1 cellular context compared by ENCODE assay signal in the genomic region with DNA sequence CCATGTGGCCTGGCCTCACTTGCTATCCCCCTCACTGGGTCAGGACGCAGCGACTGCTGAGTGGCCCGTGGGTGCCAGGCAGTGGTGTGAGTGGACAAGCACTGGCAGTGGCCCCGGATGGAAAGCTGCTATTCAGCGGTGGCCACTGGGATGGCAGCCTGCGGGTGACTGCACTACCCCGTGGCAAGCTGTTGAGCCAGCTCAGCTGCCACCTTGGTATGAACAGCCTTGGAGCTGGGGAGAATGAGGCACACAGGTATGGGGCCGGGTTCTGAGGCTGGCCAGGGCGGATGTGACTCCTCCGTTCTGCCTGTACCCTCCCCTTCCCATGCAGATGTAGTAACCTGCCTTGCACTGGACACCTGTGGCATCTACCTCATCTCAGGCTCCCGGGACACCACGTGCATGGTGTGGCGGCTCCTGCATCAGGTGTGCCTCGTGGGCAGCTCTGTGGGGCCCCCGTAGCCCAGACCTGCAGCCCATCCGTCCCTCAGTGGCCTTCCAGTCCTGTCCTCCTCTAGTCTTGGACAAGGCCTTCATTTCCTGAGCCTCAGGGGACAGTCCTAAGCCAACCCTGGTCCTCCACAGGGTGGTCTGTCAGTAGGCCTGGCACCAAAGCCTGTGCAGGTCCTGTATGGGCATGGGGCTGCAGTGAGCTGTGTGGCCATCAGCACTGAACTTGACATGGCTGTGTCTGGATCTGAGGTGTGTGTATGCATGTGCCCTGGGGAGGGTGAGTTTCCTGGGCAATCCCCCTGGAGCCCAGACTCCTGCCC.
TF ChIP-seq lines count a peak whose summit lies in the region.

No MANE protein-coding gene starts in this region.

TF ChIP-seq in SK-N-SH, 30 proteins besides CTCF, POLR2A, EP300 and RAD21 (continued from another document):
- TF ChIP-seq, protein P1, sequence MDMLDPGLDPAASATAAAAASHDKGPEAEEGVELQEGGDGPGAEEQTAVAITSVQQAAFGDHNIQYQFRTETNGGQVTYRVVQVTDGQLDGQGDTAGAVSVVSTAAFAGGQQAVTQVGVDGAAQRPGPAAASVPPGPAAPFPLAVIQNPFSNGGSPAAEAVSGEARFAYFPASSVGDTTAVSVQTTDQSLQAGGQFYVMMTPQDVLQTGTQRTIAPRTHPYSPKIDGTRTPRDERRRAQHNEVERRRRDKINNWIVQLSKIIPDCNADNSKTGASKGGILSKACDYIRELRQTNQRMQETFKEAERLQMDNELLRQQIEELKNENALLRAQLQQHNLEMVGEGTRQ (IDR thresholded peaks at IDR 0.05; ENCODE audit: borderline replicate concordance, low read depth, low read length): no peak
- no peak for TF ChIP-seq RXRA (IDR thresholded peaks at IDR 0.05; ENCODE audit: borderline replicate concordance, low read depth)
